9 cellular contexts compared by ENCODE assay signal in genomic region chr3:159804726-159805410, GRCh38. TPM values are rescaled to one million over a fixed set of nuclear protein-coding genes. Genes with fewer than 3 reads are reported as not detected.
DNase-seq lines count a peak whose midpoint lies in the region; ATAC-seq lines count a peak whose summit lies in the region.
"Had no signal": no experiment of that assay in that cellular context is flagged by ENCODE, and none has a peak within 500 bp of the region (broad histone marks: within the 10 kb centered on the region; RNA-seq: fewer than 3 reads in every experiment).

No MANE protein-coding gene starts in this region.

- no peak overlapping the region for H4K8ac ChIP-seq in trophoblast cell (ENCODE audit: low read depth, low read length)

- no peak overlapping the region for H3K4me3 ChIP-seq in trophoblast cell (ENCODE audit: low read depth, low read length)

- H2AFZ ChIP-seq in trophoblast cell (ENCODE audit: insufficient read depth, low read length, poor library complexity): no peak overlapping the region

- H3K27me3 ChIP-seq in trophoblast cell (ENCODE audit: insufficient read depth, low read length): no peaks in the 10 kb centered on the region

- H3K4me2 ChIP-seq in trophoblast cell (ENCODE audit: low read length): no peak overlapping the region

- peaks cover 19% of the 10 kb centered on the region for H3K27me3 Mint-ChIP-seq in activated CD4-positive, alpha-beta memory T cell treated with anti-CD3 and anti-CD28 coated beads, Interleukin-2, amount 10 ng/mL, durations not matched to agents 7 days and 5 days
- H3K27me3 Mint-ChIP-seq: activated naive CD8-positive, alpha-beta T cell had no signal

- no peak overlapping the region for H3K23ac ChIP-seq in trophoblast cell (ENCODE audit: low read length)

- no peaks in the 10 kb centered on the region for H3K4me1 Mint-ChIP-seq in activated CD4-positive, alpha-beta memory T cell treated with anti-CD3 and anti-CD28 coated beads, Interleukin-2, amount 10 ng/mL, durations not matched to agents 7 days and 5 days

- no peak overlapping the region for H3K4me3 Mint-ChIP-seq in activated CD4-positive, alpha-beta memory T cell treated with anti-CD3 and anti-CD28 coated beads, Interleukin-2, amount 10 ng/mL, durations not matched to agents 7 days and 5 days
- H3K4me3 Mint-ChIP-seq: activated naive CD8-positive, alpha-beta T cell had no signal

- H3K79me1 ChIP-seq in trophoblast cell (ENCODE audit: low read length): peaks cover 7% of the 10 kb centered on the region

- no peak overlapping the region for H3K9ac ChIP-seq in trophoblast cell (ENCODE audit: low read length)

- intact Hi-C loops in posterior vena cava (cut with DNase I): loop anchor here (5.0 to 10.0 kb wide), 2 partner anchors 38 to 190 kb away; no protein-coding TSS in a partner anchor

- H3K79me2 ChIP-seq in trophoblast cell (ENCODE audit: control insufficient read depth, insufficient read depth, low read length, poor library complexity): peaks cover 5% of the 10 kb centered on the region

- no peak overlapping the region for H2BK12ac ChIP-seq in trophoblast cell (ENCODE audit: low read length)

- H2BK120ac ChIP-seq in trophoblast cell (ENCODE audit: insufficient read depth, low read length, poor library complexity): no peak overlapping the region

- H2BK5ac ChIP-seq in trophoblast cell (ENCODE audit: low read depth, low read length, poor library complexity): no peak overlapping the region

- no peak overlapping the region for H3K14ac ChIP-seq in trophoblast cell (ENCODE audit: low read length)

- no peaks in the 10 kb centered on the region for H3K36me3 ChIP-seq in trophoblast cell (ENCODE audit: control insufficient read depth in 1 of 2, insufficient read depth in 2 of 2, low read length in 2 of 2)

- no peak overlapping the region for H4K91ac ChIP-seq in trophoblast cell (ENCODE audit: low read depth, low read length)

- H3K4ac ChIP-seq in trophoblast cell (ENCODE audit: low read depth, low read length): no peak overlapping the region

- WGBS in trophoblast cell (ENCODE audit: extremely low coverage, insufficient coverage, insufficient read length): no CpG with 5 or more reads among the region's 5 CpGs

- H3K27ac Mint-ChIP-seq in activated CD4-positive, alpha-beta memory T cell treated with anti-CD3 and anti-CD28 coated beads, Interleukin-2, amount 10 ng/mL, durations not matched to agents 7 days and 5 days: no peak overlapping the region
- H3K27ac Mint-ChIP-seq: activated naive CD8-positive, alpha-beta T cell had no signal

- H3K4me1 ChIP-seq in trophoblast cell (ENCODE audit: control insufficient read depth in 1 of 2, insufficient read depth in 2 of 2, low read length in 2 of 2): peaks cover 7 to 8% of the 10 kb centered on the region in 2 experiments

- H4K12ac ChIP-seq in trophoblast cell (ENCODE audit: low read depth, low read length): no peak overlapping the region

- H3K27ac ChIP-seq in trophoblast cell (ENCODE audit: low read depth, low read length): no peak overlapping the region

- H3K9me3 Mint-ChIP-seq in activated CD4-positive, alpha-beta memory T cell treated with anti-CD3 and anti-CD28 coated beads, Interleukin-2, amount 10 ng/mL, durations not matched to agents 7 days and 5 days: no peaks in the 10 kb centered on the region

- no peaks in the 10 kb centered on the region for H3K36me3 Mint-ChIP-seq in activated CD4-positive, alpha-beta memory T cell treated with anti-CD3 and anti-CD28 coated beads, Interleukin-2, amount 10 ng/mL, durations not matched to agents 7 days and 5 days (ENCODE audit: low read depth)
- H3K36me3 Mint-ChIP-seq: activated naive CD8-positive, alpha-beta T cell had no signal

- peak; percentile 80 for DNase-seq in DMS53 treated with DMSO at 0.1 percent for 48 hours (lab: John Stamatoyannopoulos, UW; ENCODE audit: unreplicated experiment)
- peak; percentile 95 for DNase-seq in NCI-H2196 (lab: John Stamatoyannopoulos, UW; ENCODE audit: unreplicated experiment)
- DNase-seq in activated CD4-positive, alpha-beta memory T cell treated with anti-CD3 and anti-CD28 coated beads, Interleukin-2, amount 10 ng/mL, durations not matched to agents 7 days and 5 days: peak; percentile 34
- peak; percentile 58 for DNase-seq in germinal center (ENCODE audit: low spot score)
- DNase-seq in trophoblast cell: peak; percentile 73 to 92
- no peak for DNase-seq in posterior vena cava (ENCODE audit: low spot score)

- POLR2A ChIA-PET in activated CD4-positive, alpha-beta memory T cell treated with anti-CD3 and anti-CD28 coated beads, Interleukin-2, amount 10 ng/mL, durations not matched to agents 7 days and 5 days (lab: Charles Lee): no interaction called here

- ATAC-seq in GM19351 (IDR thresholded peaks at IDR 0.05; ENCODE audit: unreplicated experiment): peak; percentile 100
- ATAC-seq in HG03175 (IDR thresholded peaks at IDR 0.05; ENCODE audit: unreplicated experiment): peak; percentile 96

- no peaks in the 10 kb centered on the region for H3K9me3 ChIP-seq in trophoblast cell (ENCODE audit: insufficient read depth, low read depth, low read length)

- CTCF ChIA-PET in activated CD4-positive, alpha-beta memory T cell treated with anti-CD3 and anti-CD28 coated beads, Interleukin-2, amount 10 ng/mL, durations not matched to agents 7 days and 5 days (lab: Charles Lee): interaction anchor here (0.6 to 3.3 kb wide), 8 partner anchors 22 to 960 kb away, joined by 3 to 18 read pairs (median 3); no protein-coding TSS in a partner anchor

- no peak overlapping the region for H3K18ac ChIP-seq in trophoblast cell (ENCODE audit: low read length)

- no peak overlapping the region for H2AK5ac ChIP-seq in trophoblast cell (ENCODE audit: low read length)

RNA-seq across cellular contexts. Expression of gene SCHIP1, which starts 34.8 kb away (rescaled TPM):
- total RNA-seq in activated CD4-positive, alpha-beta memory T cell treated with anti-CD3 and anti-CD28 coated beads, Interleukin-2, amount 10 ng/mL, durations not matched to agents 7 days and 5 days: under 1 TPM in 1 of 2 experiments, not detected in 1; 0.43 TPM
- polyA plus RNA-seq in trophoblast cell (2013): 12.8 and 13.8 TPM in 2 replicates
- total RNA-seq in posterior vena cava: 1 to 10 TPM; 6.7 to 9.2 TPM

Comparison
In these comparisons a context has a peak if more than half of its experiments do, and no peak if none do; other contexts are left out.
1. RNA of gene SCHIP1, which starts 34.8 kb away (total RNA-seq): 6.7 to 9.2 TPM in posterior vena cava; 0.43 TPM in activated CD4-positive, alpha-beta memory T cell treated with anti-CD3 and anti-CD28 coated beads, Interleukin-2, amount 10 ng/mL, durations not matched to agents 7 days and 5 days; every median in the first group is over 4 times any median in the second.